ENCODE assay signal across 8 cellular contexts in genomic region chr1:23559136-23559984, GRCh38. TPM values are rescaled to one million over a fixed set of nuclear protein-coding genes. Genes with fewer than 3 reads are reported as not detected.
DNase-seq lines count a peak whose midpoint lies in the region; TF ChIP-seq lines count a peak whose summit lies in the region.

Gene ID3, minus strand, starts transcription at chr1:23559501. Its CDS starts 75 bp downstream, at chr1:23559426.

- peaks cover 82% of the 10 kb centered on the region for H3K4me1 Mint-ChIP-seq in neural crest cell

- TF ChIP-seq CTCF in Loucy (conservative IDR thresholded peaks at IDR 0.05; ENCODE audit: low read length) (no peak), neural crest cell (conservative IDR thresholded peaks at IDR 0.05) (no peak)

- peak within 1 kb of the TSS; percentile 80 for H3K4me3 ChIP-seq in Loucy (ENCODE audit: low read length, poor library complexity, severe bottlenecking)
- H3K4me3 ChIP-seq in stomach smooth muscle (ENCODE audit: low read length in 2 of 2): peak within 1 kb of the TSS; percentile 84 to 95

- H3K9me3 Mint-ChIP-seq in neural crest cell: no peaks in the 10 kb centered on the region

- DNase-seq in ELF-1 (ENCODE audit: low read depth, low spot score) (peak; percentile 97), GOT3 (lab: John Stamatoyannopoulos, UW) (peak; percentile 88), SHP77 (lab: John Stamatoyannopoulos, UW) (peak; percentile 89 to 96), fibroblast of the conjunctiva (ENCODE audit: low read depth) (peak; percentile 94), neural crest cell (ENCODE audit: low read depth, low spot score) (peak; percentile 83)
- peak; percentile 97 for DNase-seq in activated effector memory CD4-positive, alpha-beta T cell treated with anti-CD3 and anti-CD28 coated beads, Interleukin-2, amount 50 U/mL, for 16 hours

- no peaks in the 10 kb centered on the region for H3K9me2 ChIP-seq in Loucy (replicated peaks; ENCODE audit: low read depth, low read length)

- H4K20me1 ChIP-seq in Loucy (ENCODE audit: insufficient read depth, low read length, poor library complexity, severe bottlenecking): no peaks in the 10 kb centered on the region

- no peaks in the 10 kb centered on the region for H3F3A ChIP-seq in Loucy (ENCODE audit: low read depth)

- peaks cover 32% of the 10 kb centered on the region for H3K4me1 ChIP-seq in Loucy (ENCODE audit: insufficient read depth, low read length, poor library complexity, severe bottlenecking)
- H3K4me1 ChIP-seq in stomach smooth muscle (ENCODE audit: control insufficient read depth, insufficient read depth, low read length): peaks cover 86% of the 10 kb centered on the region

- H3K9ac ChIP-seq in Loucy (ENCODE audit: low read depth, low read length, poor library complexity, severe bottlenecking) (peak within 1 kb of the TSS; percentile 64), stomach smooth muscle (ENCODE audit: low read length in 2 of 2) (peak within 1 kb of the TSS; percentile 85 to 93)

- peaks cover 11% of the 10 kb centered on the region for H3K27me3 ChIP-seq in Loucy (ENCODE audit: insufficient read depth, low read length, poor library complexity, severe bottlenecking)
- no peaks in the 10 kb centered on the region for H3K27me3 ChIP-seq in stomach smooth muscle (ENCODE audit: control insufficient read depth in 1 of 2, insufficient read depth in 2 of 2, low read length in 2 of 2)

- H3K9me3 ChIP-seq in Loucy (ENCODE audit: insufficient read depth, low read depth, low read length) (no peaks in the 10 kb centered on the region), stomach smooth muscle (ENCODE audit: control insufficient read depth in 2 of 2, low read length in 2 of 2) (no peaks in the 10 kb centered on the region)

- H3K27ac ChIP-seq in stomach smooth muscle (ENCODE audit: low read length): peak within 1 kb of the TSS; percentile 99

- H2AFZ ChIP-seq in Loucy (ENCODE audit: low read length): peak within 1 kb of the TSS; percentile 88

- peak within 1 kb of the TSS; percentile 90 for H3K27ac Mint-ChIP-seq in neural crest cell (ENCODE audit: unreplicated experiment)

- peak within 1 kb of the TSS; percentile 92 for H3K4me3 Mint-ChIP-seq in neural crest cell

- no peaks in the 10 kb centered on the region for H3K36me3 Mint-ChIP-seq in neural crest cell (ENCODE audit: low read depth)

- peaks cover 59% of the 10 kb centered on the region for H3K27me3 Mint-ChIP-seq in neural crest cell (ENCODE audit: low read depth)

- H3K36me3 ChIP-seq in Loucy (ENCODE audit: insufficient read depth, low read length) (no peaks in the 10 kb centered on the region), stomach smooth muscle (ENCODE audit: control insufficient read depth in 2 of 2, insufficient read depth in 2 of 2, low read length in 2 of 2) (no peaks in the 10 kb centered on the region)

- H3K79me2 ChIP-seq in Loucy (ENCODE audit: insufficient read depth, low read length): no peaks in the 10 kb centered on the region

- peak within 1 kb of the TSS; percentile 90 for H3K4me2 ChIP-seq in Loucy (ENCODE audit: low read depth, low read length, poor library complexity, severe bottlenecking)

RNA-seq across cellular contexts. Expression of gene ID3, which starts in this region (rescaled TPM):
- 36.2 and 40.9 TPM in 2 replicates for total RNA-seq in neural crest cell

Comparison
In these comparisons a context has a peak if more than half of its experiments do, and no peak if none do; other contexts are left out.
1. Peak in every context shown above with its lines: DNase-seq, H3K4me3 ChIP-seq and H3K27ac ChIP-seq.